1 cellular context compared by ENCODE assay signal in the genomic region with DNA sequence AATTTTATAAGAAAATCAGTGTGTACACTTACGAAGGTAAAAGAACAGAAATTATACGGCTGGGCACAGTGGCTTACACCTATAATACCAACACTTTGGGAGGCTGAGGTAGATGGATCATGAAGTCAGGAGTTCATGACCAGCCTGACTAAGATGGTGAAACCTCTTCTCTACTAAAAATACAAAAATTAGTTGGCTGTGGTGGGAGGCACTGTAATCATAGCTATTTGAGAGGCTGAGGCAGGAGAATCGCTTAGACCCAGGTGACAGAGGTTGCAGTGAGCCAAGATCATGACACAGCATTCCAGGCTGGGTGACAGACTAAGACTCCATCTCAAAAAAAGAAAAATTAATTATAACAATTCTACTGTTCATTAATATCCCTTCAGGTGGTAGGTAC.
TF ChIP-seq lines count a peak whose summit lies in the region.

No MANE protein-coding gene starts in this region.

TF ChIP-seq in GM23338, 12 proteins besides CTCF, POLR2A, EP300 and RAD21 (continued from another document):
- TF ChIP-seq, protein P1, sequence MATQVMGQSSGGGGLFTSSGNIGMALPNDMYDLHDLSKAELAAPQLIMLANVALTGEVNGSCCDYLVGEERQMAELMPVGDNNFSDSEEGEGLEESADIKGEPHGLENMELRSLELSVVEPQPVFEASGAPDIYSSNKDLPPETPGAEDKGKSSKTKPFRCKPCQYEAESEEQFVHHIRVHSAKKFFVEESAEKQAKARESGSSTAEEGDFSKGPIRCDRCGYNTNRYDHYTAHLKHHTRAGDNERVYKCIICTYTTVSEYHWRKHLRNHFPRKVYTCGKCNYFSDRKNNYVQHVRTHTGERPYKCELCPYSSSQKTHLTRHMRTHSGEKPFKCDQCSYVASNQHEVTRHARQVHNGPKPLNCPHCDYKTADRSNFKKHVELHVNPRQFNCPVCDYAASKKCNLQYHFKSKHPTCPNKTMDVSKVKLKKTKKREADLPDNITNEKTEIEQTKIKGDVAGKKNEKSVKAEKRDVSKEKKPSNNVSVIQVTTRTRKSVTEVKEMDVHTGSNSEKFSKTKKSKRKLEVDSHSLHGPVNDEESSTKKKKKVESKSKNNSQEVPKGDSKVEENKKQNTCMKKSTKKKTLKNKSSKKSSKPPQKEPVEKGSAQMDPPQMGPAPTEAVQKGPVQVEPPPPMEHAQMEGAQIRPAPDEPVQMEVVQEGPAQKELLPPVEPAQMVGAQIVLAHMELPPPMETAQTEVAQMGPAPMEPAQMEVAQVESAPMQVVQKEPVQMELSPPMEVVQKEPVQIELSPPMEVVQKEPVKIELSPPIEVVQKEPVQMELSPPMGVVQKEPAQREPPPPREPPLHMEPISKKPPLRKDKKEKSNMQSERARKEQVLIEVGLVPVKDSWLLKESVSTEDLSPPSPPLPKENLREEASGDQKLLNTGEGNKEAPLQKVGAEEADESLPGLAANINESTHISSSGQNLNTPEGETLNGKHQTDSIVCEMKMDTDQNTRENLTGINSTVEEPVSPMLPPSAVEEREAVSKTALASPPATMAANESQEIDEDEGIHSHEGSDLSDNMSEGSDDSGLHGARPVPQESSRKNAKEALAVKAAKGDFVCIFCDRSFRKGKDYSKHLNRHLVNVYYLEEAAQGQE (IDR thresholded peaks at IDR 0.05; ENCODE audit: unreplicated experiment): no peak
